27 cellular contexts compared by ENCODE assay signal in the genomic region with DNA sequence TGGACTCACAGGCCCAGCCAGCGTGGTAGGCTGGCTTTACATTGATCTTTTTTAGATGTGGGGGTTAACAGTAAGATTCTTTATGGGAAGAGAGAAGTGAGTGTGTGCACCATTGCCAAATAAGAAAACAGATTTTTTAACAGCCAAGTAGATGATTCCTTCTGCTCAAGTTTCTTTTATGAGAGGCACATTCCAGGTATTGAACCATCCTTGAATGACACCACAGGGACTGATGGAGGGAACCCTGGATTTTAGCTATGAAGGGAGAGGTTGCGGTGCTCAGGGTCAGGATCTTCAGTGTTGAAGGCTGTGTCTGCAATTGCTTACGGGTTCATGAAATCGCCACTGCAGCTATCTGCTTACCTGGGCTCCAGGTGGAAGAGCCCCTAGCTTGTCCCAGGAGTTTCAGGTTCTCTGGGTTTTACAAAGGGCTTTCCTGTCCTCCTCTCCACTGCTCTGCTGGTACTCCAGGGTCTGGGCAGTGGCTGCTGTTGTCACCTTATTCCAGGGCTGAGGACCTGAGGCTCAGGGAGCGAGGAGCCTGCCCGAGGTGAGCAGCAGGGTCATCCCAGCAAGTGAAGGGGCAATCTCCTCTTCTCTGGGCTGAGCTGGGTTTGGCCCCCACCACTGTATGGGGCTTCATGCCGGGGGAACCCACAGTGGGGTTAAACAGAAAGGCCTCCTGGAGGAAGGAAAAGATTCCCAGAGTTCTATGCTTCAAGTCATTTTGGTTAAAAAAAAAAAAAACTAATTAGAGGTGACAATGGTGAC. TPM values are rescaled to one million over a fixed set of nuclear protein-coding genes. Genes with fewer than 3 reads are reported as not detected.
DNase-seq lines count a peak whose midpoint lies in the region; ATAC-seq, FAIRE-seq and TF ChIP-seq lines count a peak whose summit lies in the region.
"Had no signal": no experiment of that assay in that cellular context is flagged by ENCODE, and none has a peak within 500 bp of the region (broad histone marks: within the 10 kb centered on the region; RNA-seq: fewer than 3 reads in every experiment).

No MANE protein-coding gene starts in this region.

- H3K36me3 ChIP-seq in RWPE2 (ENCODE audit: low read depth) (no peaks in the 10 kb centered on the region), mesenchymal stem cell (ENCODE audit: control insufficient read depth in 1 of 2, insufficient read depth in 2 of 2, low read depth in 1 of 2, low read length in 2 of 2) (peaks cover 12 to 40% of the 10 kb centered on the region in 2 experiments), sigmoid colon (no peaks in the 10 kb centered on the region), MM.1S (replicated peaks; ENCODE audit: insufficient read depth, low read length) (no peaks in the 10 kb centered on the region)
- H3K36me3 ChIP-seq: adrenal gland, brain microvascular endothelial cell, gastroesophageal sphincter had no signal

- H3K4me3 Mint-ChIP-seq in Calu3 (ENCODE audit: low read depth, unreplicated experiment) = no peak overlapping the region
- H3K4me3 Mint-ChIP-seq: activated CD4-positive, alpha-beta memory T cell treated with anti-CD3 and anti-CD28 coated beads, Interleukin-2, amount 10 ng/mL, durations not matched to agents 7 days and 5 days; activated naive CD4-positive, alpha-beta T cell treated with anti-CD3 and anti-CD28 coated beads for 36 hours; activated T-helper 1 cell treated with anti-CD3 and anti-CD28 coated beads, Interleukin-12 subunit alpha, Interleukin-12 subunit beta, Interleukin-2, Interleukin-4 antibody, amounts not matched to agents 30 ng/mL and 10 ng/mL and 1 ng/mL, durations not matched to agents 14 hours and 24 hours and 36 hours; B cell; stimulated activated memory B cell treated with anti-CD40 and anti-IgM and Interleukin-4, amounts not matched to agents 10 μg/mL and 1 μg/mL and 100 μg/mL, for 72 hours had no signal

- H4K91ac ChIP-seq in mesenchymal stem cell (ENCODE audit: low read length) = no peak overlapping the region

- H3K9me3 Mint-ChIP-seq in Calu3 (ENCODE audit: low read depth, unreplicated experiment) = peaks cover 4% of the 10 kb centered on the region

- H3K27ac ChIP-seq in RWPE2 (ENCODE audit: poor library complexity, severe bottlenecking) = no peak overlapping the region
- no peak overlapping the region for H3K27ac ChIP-seq in mesenchymal stem cell (ENCODE audit: low read length, poor library complexity, severe bottlenecking)
- no peak overlapping the region for H3K27ac ChIP-seq in sigmoid colon
- no peak overlapping the region for H3K27ac ChIP-seq in MM.1S (ENCODE audit: low read length)
- H3K27ac ChIP-seq: brain microvascular endothelial cell, gastroesophageal sphincter, psoas muscle had no signal

- H3F3A ChIP-seq in MM.1S (ENCODE audit: insufficient read depth, low read length) = no peaks in the 10 kb centered on the region

- H3K27ac Mint-ChIP-seq in Calu3 (ENCODE audit: unreplicated experiment) = peak overlapping the region; percentile 26
- H3K27ac Mint-ChIP-seq: activated CD4-positive, alpha-beta memory T cell treated with anti-CD3 and anti-CD28 coated beads, Interleukin-2, amount 10 ng/mL, durations not matched to agents 7 days and 5 days; activated naive CD4-positive, alpha-beta T cell treated with anti-CD3 and anti-CD28 coated beads for 36 hours; activated T-helper 1 cell treated with anti-CD3 and anti-CD28 coated beads, Interleukin-12 subunit alpha, Interleukin-12 subunit beta, Interleukin-2, Interleukin-4 antibody, amounts not matched to agents 30 ng/mL and 10 ng/mL and 1 ng/mL, durations not matched to agents 14 hours and 24 hours and 36 hours; B cell; stimulated activated memory B cell treated with anti-CD40 and anti-IgM and Interleukin-4, amounts not matched to agents 10 μg/mL and 1 μg/mL and 100 μg/mL, for 72 hours had no signal

- no peak overlapping the region for H4K8ac ChIP-seq in mesenchymal stem cell (ENCODE audit: low read length)

- H2BK12ac ChIP-seq in mesenchymal stem cell (ENCODE audit: low read length in 2 of 2) = no peak overlapping the region

- H3K14ac ChIP-seq in mesenchymal stem cell (ENCODE audit: low read length in 2 of 2) = no peak overlapping the region

- peaks cover 7% of the 10 kb centered on the region for H3K9me3 ChIP-seq in RWPE2 (ENCODE audit: severe bottlenecking)
- peaks cover 11% of the 10 kb centered on the region for H3K9me3 ChIP-seq in mesenchymal stem cell (ENCODE audit: control insufficient read depth, low read length)
- peaks cover 0 to 3% (median 0%) of the 10 kb centered on the region in 4 donors for H3K9me3 ChIP-seq in sigmoid colon
- no peaks in the 10 kb centered on the region for H3K9me3 ChIP-seq in MM.1S (replicated peaks; ENCODE audit: insufficient read depth, low read length)

- H2AK5ac ChIP-seq in mesenchymal stem cell (ENCODE audit: low read length, severe bottlenecking) = no peak overlapping the region

- BruUV-seq in Calu3 (replicated peaks; lab: Mats Ljungman, UMichigan) = no TSS peak

- no peak overlapping the region for H2BK15ac ChIP-seq in mesenchymal stem cell (ENCODE audit: low read depth, poor library complexity, severe bottlenecking)

- H4K20me1 ChIP-seq in MM.1S (ENCODE audit: insufficient read depth, low read length) = no peaks in the 10 kb centered on the region

- CTCF ChIA-PET in Calu3 (lab: Charles Lee) = no interaction called here

- no peak overlapping the region for H3K4me2 ChIP-seq in mesenchymal stem cell (ENCODE audit: low read length, poor library complexity, severe bottlenecking)
- no peak overlapping the region for H3K4me2 ChIP-seq in MM.1S (ENCODE audit: low read depth, low read length)

- H3K23ac ChIP-seq in mesenchymal stem cell (ENCODE audit: low read length in 2 of 2) = no peak overlapping the region

- H3K27me3 ChIP-seq in RWPE2 (ENCODE audit: insufficient read depth, poor library complexity, severe bottlenecking) (no peaks in the 10 kb centered on the region), mesenchymal stem cell (ENCODE audit: control insufficient read depth in 1 of 2, insufficient read depth in 1 of 2, low read length in 2 of 2) (no peaks in the 10 kb centered on the region), sigmoid colon (no peaks in the 10 kb centered on the region), MM.1S (replicated peaks; ENCODE audit: insufficient read depth, low read length) (no peaks in the 10 kb centered on the region)
- H3K27me3 ChIP-seq: adrenal gland, brain microvascular endothelial cell, gastroesophageal sphincter had no signal

- no peak overlapping the region for H3K4ac ChIP-seq in mesenchymal stem cell (ENCODE audit: low read depth in 1 of 2, low read length in 2 of 2)

- no peak for TF ChIP-seq EP300 in sigmoid colon (IDR thresholded peaks at IDR 0.05)

- no peaks in the 10 kb centered on the region for H3K9me2 ChIP-seq in MM.1S (replicated peaks; ENCODE audit: insufficient read depth, low read length)

- H2BK5ac ChIP-seq in mesenchymal stem cell (ENCODE audit: low read depth, low read length, poor library complexity, severe bottlenecking) = no peak overlapping the region

- H3K79me1 ChIP-seq in mesenchymal stem cell (replicated peaks; ENCODE audit: low read length, poor library complexity, severe bottlenecking) = peaks cover 23% of the 10 kb centered on the region

- H3K79me2 ChIP-seq in MM.1S (ENCODE audit: low read length) = no peaks in the 10 kb centered on the region

- TF ChIP-seq POLR2A in sigmoid colon (IDR thresholded peaks at IDR 0.05) (no peak), H54 (IDR thresholded peaks at IDR 0.05; ENCODE audit: low read depth, low read length) (no peak)

- 86% methylated on average over 7 of the region's 7 CpGs for WGBS in mesenchymal stem cell
- WGBS in sigmoid colon, 2 donors = 96% methylated on average over 7 of the region's 7 CpGs

- H2BK120ac ChIP-seq in mesenchymal stem cell (ENCODE audit: low read depth, low read length) = no peak overlapping the region

- H3K18ac ChIP-seq in mesenchymal stem cell (ENCODE audit: low read depth in 1 of 2, low read length in 2 of 2) = no peak overlapping the region

- TF ChIP-seq CTCF in Calu3 (IDR thresholded peaks at IDR 0.05; ENCODE audit: unreplicated experiment) (no peak), RWPE2 (IDR thresholded peaks at IDR 0.05; ENCODE audit: poor library complexity, severe bottlenecking) (no peak), sigmoid colon (IDR thresholded peaks at IDR 0.05) (no peak), MM.1S (IDR thresholded peaks at IDR 0.05; ENCODE audit: low read length) (no peak)

- H3K9ac ChIP-seq in mesenchymal stem cell (ENCODE audit: low read length) (peak overlapping the region; percentile 69), MM.1S (ENCODE audit: low read length) (no peak overlapping the region)

- no peaks in the 10 kb centered on the region for H3K27me3 Mint-ChIP-seq in Calu3 (ENCODE audit: unreplicated experiment)

- H2AFZ ChIP-seq in mesenchymal stem cell (ENCODE audit: low read depth, low read length) (no peak overlapping the region), MM.1S (ENCODE audit: low read length) (no peak overlapping the region)

- H3K4me1 ChIP-seq in RWPE2 (ENCODE audit: insufficient read depth, poor library complexity, severe bottlenecking) = peaks cover 11% of the 10 kb centered on the region
- peaks cover 25% of the 10 kb centered on the region for H3K4me1 ChIP-seq in mesenchymal stem cell (ENCODE audit: control insufficient read depth, insufficient read depth, low read depth, low read length)
- peaks cover 0 to 15% (median 9%) of the 10 kb centered on the region in 4 donors for H3K4me1 ChIP-seq in sigmoid colon
- no peaks in the 10 kb centered on the region for H3K4me1 ChIP-seq in MM.1S (ENCODE audit: low read length)
- H3K4me1 ChIP-seq: psoas muscle had no signal

- ATAC-seq in RWPE2 (ENCODE audit: low read depth) = no peak
- no peak for ATAC-seq in GM18517 (IDR thresholded peaks at IDR 0.05; ENCODE audit: unreplicated experiment)
- ATAC-seq: gastroesophageal sphincter; psoas muscle; stimulated activated memory B cell treated with anti-CD40 and anti-IgM and Interleukin-4, amounts not matched to agents 10 μg/mL and 1 μg/mL and 100 μg/mL, for 72 hours had no signal

- peaks cover 64% of the 10 kb centered on the region for H3K4me1 Mint-ChIP-seq in Calu3 (ENCODE audit: low read depth, unreplicated experiment)

- intact Hi-C loops in Calu3 (cut with micrococcal nuclease; ENCODE audit: unreplicated experiment) (no loop called here), sigmoid colon (cut with DNase I) (no loop called here)

- peaks cover 56% of the 10 kb centered on the region for H3K36me3 Mint-ChIP-seq in Calu3 (ENCODE audit: insufficient read depth, unreplicated experiment)

- H3K4me3 ChIP-seq in RWPE2 (ENCODE audit: severe bottlenecking) (no peak overlapping the region), mesenchymal stem cell (ENCODE audit: insufficient read depth in 1 of 2, low read depth in 1 of 2, low read length in 2 of 2) (no peak overlapping the region), sigmoid colon (no peak overlapping the region), MM.1S (ENCODE audit: low read length) (no peak overlapping the region)
- H3K4me3 ChIP-seq: adrenal gland, gastroesophageal sphincter, psoas muscle had no signal

- no peak for FAIRE-seq in H54 (lab: Jason Lieb, UNC)
- FAIRE-seq: endothelial cell of umbilical vein, GM12892 had no signal

- DNase-seq in Calu3 (no peak), RWPE2 (ENCODE audit: low spot score) (peak; percentile 64), mesenchymal stem cell (no peak), sigmoid colon (peak; percentile 36), MM.1S (no peak), C1 segment of cervical spinal cord (lab: John Stamatoyannopoulos, UW) (no peak), H54 (ENCODE audit: insufficient read length, low spot score) (no peak)
- DNase-seq: ACHN; activated CD4-positive, alpha-beta memory T cell treated with anti-CD3 and anti-CD28 coated beads, Interleukin-2, amount 10 ng/mL, durations not matched to agents 7 days and 5 days; activated CD4-positive, alpha-beta T cell treated with anti-CD3 and anti-CD28 coated beads for 1 hour; activated CD8-positive, alpha-beta memory T cell treated with anti-CD3 and anti-CD28 coated beads, Interleukin-2, amount 50 U/mL, for 4 hours; activated naive CD4-positive, alpha-beta T cell treated with anti-CD3 and anti-CD28 coated beads for 36 hours; adrenal gland; brain microvascular endothelial cell; DMS153; HCEC 1CT; MV-4-11; NCI-H1436 treated with DMSO at 0.1 percent for 48 hours; psoas muscle; SHP77 treated with DMSO at 0.1 percent for 48 hours had no signal

RNA-seq across cellular contexts. Expression of gene SMAD6, which starts 53.4 kb away (rescaled TPM):
- total RNA-seq in Calu3 (2022) = 49.6 and 58.6 TPM in 2 replicates
- polyA plus RNA-seq in mesenchymal stem cell (2013, experiment 1 of 2) = 5.5 TPM
- 5.6 TPM for polyA plus RNA-seq in mesenchymal stem cell (2013, experiment 2 of 2)
- total RNA-seq in sigmoid colon = 1 to 10 TPM; 4.8 to 8.0 (median 5.8) TPM
- 1 to 10 TPM; 1.8 to 9.2 (median 1.8) TPM for polyA plus RNA-seq in sigmoid colon

Comparison
In these comparisons a context has a peak if more than half of its experiments do, and no peak if none do; other contexts are left out.
1. DNase-seq: peak in RWPE2 (single experiment) and sigmoid colon (single experiment); none in Calu3 (single experiment), mesenchymal stem cell (single experiment), MM.1S (single experiment), C1 segment of cervical spinal cord (0 of 14) and H54 (single experiment).